In the genomic region with DNA sequence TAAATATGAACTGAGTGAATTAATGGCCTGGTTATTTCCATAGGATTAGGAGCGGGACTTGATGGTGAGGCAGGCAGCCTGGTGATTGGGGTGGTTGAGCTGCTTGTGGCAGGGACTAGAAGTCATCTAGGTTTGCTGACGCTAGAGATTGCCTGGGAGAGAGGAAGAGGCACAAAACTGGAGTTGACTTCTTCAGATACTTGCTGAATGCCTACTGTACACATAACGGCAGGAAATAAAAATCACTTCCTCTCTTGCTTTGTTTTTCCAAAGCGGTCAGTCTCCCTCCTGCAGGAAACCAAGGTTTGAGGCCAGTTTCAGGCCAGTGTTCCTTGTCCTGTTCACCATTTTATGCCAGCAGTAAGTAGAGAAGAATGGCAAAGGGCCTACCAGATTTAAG, we compare ENCODE assay signal across 29 cellular contexts. TPM values are rescaled to one million over a fixed set of nuclear protein-coding genes. Genes with fewer than 3 reads are reported as not detected.
A peak's percentile ranks its signal among the peaks of the same experiment; 100 is the strongest.
DNase-seq lines count a peak whose midpoint lies in the region; ATAC-seq and TF ChIP-seq lines count a peak whose summit lies in the region.
"Had no signal": no experiment of that assay in that cellular context is flagged by ENCODE, and none has a peak within 500 bp of the region (broad histone marks: within the 10 kb centered on the region; RNA-seq: fewer than 3 reads in every experiment).

No MANE protein-coding gene starts in this region.

- H3K79me2 ChIP-seq in MM.1S (ENCODE audit: low read length): no peaks in the 10 kb centered on the region

- H3K9me3 ChIP-seq in MM.1S (replicated peaks; ENCODE audit: insufficient read depth, low read length): no peaks in the 10 kb centered on the region
- H3K9me3 ChIP-seq: breast epithelium, suprapubic skin, upper lobe of right lung had no signal

- H2AFZ ChIP-seq in MM.1S (ENCODE audit: low read length): no peak overlapping the region

- TF ChIP-seq CTCF in endothelial cell (IDR thresholded peaks at IDR 0.05; ENCODE audit: unreplicated experiment) (no peak), MM.1S (IDR thresholded peaks at IDR 0.05; ENCODE audit: low read length) (no peak)

- no peak overlapping the region for H3K4me3 ChIP-seq in MM.1S (ENCODE audit: low read length)
- H3K4me3 ChIP-seq: breast epithelium, smooth muscle cell, suprapubic skin, upper lobe of right lung had no signal

- no peaks in the 10 kb centered on the region for H3K9me2 ChIP-seq in MM.1S (replicated peaks; ENCODE audit: insufficient read depth, low read length)

- H4K20me1 ChIP-seq in MM.1S (ENCODE audit: insufficient read depth, low read length): no peaks in the 10 kb centered on the region

- 0 out of 2 replicates have a peak, but pooled peaks cover 4% of the 10 kb centered on the region for H3K4me1 ChIP-seq in MM.1S (ENCODE audit: low read length)
- H3K4me1 ChIP-seq: breast epithelium had no signal

- no peaks in the 10 kb centered on the region for H3K27me3 Mint-ChIP-seq in endothelial cell (ENCODE audit: unreplicated experiment)

- no peak overlapping the region for H3K27ac ChIP-seq in MM.1S (ENCODE audit: low read length)
- H3K27ac ChIP-seq: breast epithelium, epithelial cell of prostate, KMS-11, suprapubic skin, upper lobe of right lung, WERI-Rb-1 had no signal

- H3K27me3 ChIP-seq in MM.1S (replicated peaks; ENCODE audit: insufficient read depth, low read length): no peaks in the 10 kb centered on the region
- H3K27me3 ChIP-seq: breast epithelium, suprapubic skin, upper lobe of right lung had no signal

- no peak for ATAC-seq in GM18858 (IDR thresholded peaks at IDR 0.05; ENCODE audit: unreplicated experiment)
- ATAC-seq: T-helper 17 cell, upper lobe of right lung had no signal

- H3K4me2 ChIP-seq in MM.1S (ENCODE audit: low read depth, low read length): no peak overlapping the region
- H3K4me2 ChIP-seq: KMS-11, smooth muscle cell had no signal

- no peaks in the 10 kb centered on the region for H3K9me3 Mint-ChIP-seq in endothelial cell (ENCODE audit: unreplicated experiment)
- H3K9me3 Mint-ChIP-seq: activated T-cell treated with anti-CD3 and anti-CD28 coated beads, Interleukin-2, amount 50 U/mL, for 24 hours had no signal

- H3K4me1 Mint-ChIP-seq in endothelial cell (ENCODE audit: unreplicated experiment): peaks cover 13% of the 10 kb centered on the region
- H3K4me1 Mint-ChIP-seq: CD4-positive, CD25-positive, alpha-beta regulatory T cell; T-helper 17 cell had no signal

- H3K9ac ChIP-seq in MM.1S (ENCODE audit: low read length): no peak overlapping the region
- H3K9ac ChIP-seq: KMS-11 had no signal

- H3F3A ChIP-seq in MM.1S (ENCODE audit: insufficient read depth, low read length): no peaks in the 10 kb centered on the region

- peak overlapping the region; percentile 84 for H3K27ac Mint-ChIP-seq in endothelial cell (ENCODE audit: unreplicated experiment)
- H3K27ac Mint-ChIP-seq: activated naive CD8-positive, alpha-beta T cell; activated T-cell treated with anti-CD3 and anti-CD28 coated beads, Interleukin-2, amount 50 U/mL, for 24 hours; CD4-positive, CD25-positive, alpha-beta regulatory T cell; nephron; T-helper 17 cell had no signal

- intact Hi-C loops in posterior cingulate gyrus (cut with DNase I): no loop called here

- DNase-seq in CD1c-positive myeloid dendritic cell (ENCODE audit: extremely low spot score) (peak; percentile 13), HT1080 (ENCODE audit: low read depth) (peak; percentile 13), RPMI8226 (peak; percentile 41), endothelial cell (ENCODE audit: low spot score) (peak; percentile 6), NCI-H526 treated with DMSO at 0.1 percent for 48 hours (lab: John Stamatoyannopoulos, UW) (no peak), posterior cingulate gyrus (no peak), MM.1S (no peak)
- DNase-seq: activated CD4-positive, alpha-beta T cell treated with anti-CD3 and anti-CD28 coated beads for 4 hours; activated effector memory CD4-positive, alpha-beta T cell treated with anti-CD3 and anti-CD28 coated beads, Interleukin-2, amount 50 U/mL, for 16 hours; activated T-cell treated with anti-CD3 and anti-CD28 coated beads, Interleukin-2, amount 50 U/mL, for 24 hours; anterior cingulate cortex; Calu3; CD4-positive, CD25-positive, alpha-beta regulatory T cell; DND-41; hypothalamus; NCI-H146; NCI-H774; stimulated activated naive CD4-positive, alpha-beta T cell treated with Interleukin-2 at 50 U/mL for 16 hours; T-helper 17 cell; upper lobe of right lung; WERI-Rb-1 had no signal

- no peaks in the 10 kb centered on the region for H3K36me3 ChIP-seq in MM.1S (replicated peaks; ENCODE audit: insufficient read depth, low read length)
- H3K36me3 ChIP-seq: breast epithelium, suprapubic skin, upper lobe of right lung, WERI-Rb-1 had no signal

- H3K36me3 Mint-ChIP-seq in endothelial cell (ENCODE audit: low read depth, unreplicated experiment): no peaks in the 10 kb centered on the region
- H3K36me3 Mint-ChIP-seq: CD4-positive, CD25-positive, alpha-beta regulatory T cell had no signal

- no peak overlapping the region for H3K4me3 Mint-ChIP-seq in endothelial cell (ENCODE audit: unreplicated experiment)
- H3K4me3 Mint-ChIP-seq: activated naive CD8-positive, alpha-beta T cell; activated T-cell treated with anti-CD3 and anti-CD28 coated beads, Interleukin-2, amount 50 U/mL, for 24 hours; CD4-positive, CD25-positive, alpha-beta regulatory T cell; nephron; T-helper 17 cell had no signal

RNA-seq across cellular contexts. Expression of a gene that starts 36.7 kb away (rescaled TPM):
- total RNA-seq in HT1080 (2014; rRNA removed; shearing (Covaris generic)): 6.1 and 6.7 TPM in 2 replicates
- polyA plus RNA-seq in HT1080 (2015; cell fraction: cytosol; rRNA removed): 5.5 and 6.1 TPM in 2 replicates
- 8.4 and 10.0 TPM in 2 replicates for polyA plus RNA-seq in HT1080 (2015; cell fraction: nucleus; rRNA removed)
- 30.1 TPM for total RNA-seq in endothelial cell (ENCODE audit: unreplicated experiment)

Comparison
In these comparisons a context has a peak if more than half of its experiments do, and no peak if none do; other contexts are left out.
1. DNase-seq: peak in CD1c-positive myeloid dendritic cell (single experiment), HT1080 (single experiment), RPMI8226 (single experiment) and endothelial cell (single experiment); none in NCI-H526 treated with DMSO at 0.1 percent for 48 hours (single experiment), posterior cingulate gyrus (0 of 10) and MM.1S (single experiment).